ENCODE assay signal across 8 cellular contexts in the genomic region with DNA sequence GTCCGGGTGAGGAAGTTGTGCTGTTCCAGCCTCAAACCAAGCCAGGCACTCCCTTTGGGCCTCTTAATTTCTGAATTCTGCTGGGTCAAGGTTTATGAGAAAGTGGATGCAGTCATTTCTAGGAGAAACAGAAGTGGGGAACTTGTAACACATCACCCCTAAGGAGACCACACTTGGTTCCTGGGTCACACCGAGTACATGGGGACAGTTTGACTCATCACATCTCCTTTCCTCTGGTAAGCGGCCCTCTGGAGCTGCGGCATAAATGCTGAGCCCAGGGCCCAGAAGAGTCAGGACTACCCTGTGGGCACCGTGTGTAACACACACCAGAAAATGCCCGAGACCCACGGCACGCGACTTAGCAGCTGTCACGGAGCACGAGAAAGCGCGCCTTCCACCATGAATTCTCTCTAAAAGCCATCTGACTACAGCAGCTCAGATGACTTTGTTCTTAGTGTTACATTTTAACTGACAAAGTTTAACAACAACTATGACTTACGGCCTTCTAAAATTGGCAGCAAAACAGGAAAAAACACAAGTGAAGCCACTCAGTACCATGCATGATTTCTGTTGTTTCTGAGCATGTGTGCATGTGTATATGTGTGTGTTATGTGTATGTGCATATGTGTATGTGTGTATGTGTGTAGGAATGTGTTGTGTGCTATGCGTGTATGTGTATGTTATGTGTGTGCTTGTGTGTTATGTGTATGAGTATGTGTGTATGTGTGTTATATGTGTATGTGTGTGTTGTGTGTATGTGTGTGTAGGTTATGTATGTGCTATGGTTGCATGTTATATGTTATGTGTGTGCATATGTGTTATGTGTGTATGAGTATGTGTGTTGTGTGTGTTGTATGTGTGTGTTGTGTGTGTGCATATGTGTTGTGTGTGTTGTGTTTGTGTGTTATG. TPM values are rescaled to one million over a fixed set of nuclear protein-coding genes. Genes with fewer than 3 reads are reported as not detected.
DNase-seq lines count a peak whose midpoint lies in the region; ATAC-seq and TF ChIP-seq lines count a peak whose summit lies in the region.

No MANE protein-coding gene starts in this region.

- H3K27me3 Mint-ChIP-seq in activated naive CD8-positive, alpha-beta T cell treated with anti-CD3 and anti-CD28 coated beads, Interleukin-2, amount 50 U/mL, for 24 hours = peaks cover 2% of the 10 kb centered on the region

- H3K9me3 ChIP-seq in smooth muscle cell (replicated peaks; ENCODE audit: low read depth) (no peaks in the 10 kb centered on the region), MG63 (no peaks in the 10 kb centered on the region)

- peaks cover 31% of the 10 kb centered on the region for H3F3A ChIP-seq in smooth muscle cell (ENCODE audit: low read depth)

- no peaks in the 10 kb centered on the region for H3K9me3 Mint-ChIP-seq in activated naive CD8-positive, alpha-beta T cell treated with anti-CD3 and anti-CD28 coated beads, Interleukin-2, amount 50 U/mL, for 24 hours

- H2AFZ ChIP-seq in smooth muscle cell (ENCODE audit: low read depth) = no peak overlapping the region

- no peaks in the 10 kb centered on the region for H3K36me3 ChIP-seq in smooth muscle cell (ENCODE audit: low read depth)
- no peaks in the 10 kb centered on the region for H3K36me3 ChIP-seq in MG63

- peak; percentile 68 for DNase-seq in activated CD8-positive, alpha-beta memory T cell treated with anti-CD3 and anti-CD28 coated beads for 24 hours
- DNase-seq in activated CD8-positive, alpha-beta memory T cell treated with anti-CD3 and anti-CD28 coated beads, Interleukin-2, amount 50 U/mL, for 4 hours = no peak
- DNase-seq in activated naive CD8-positive, alpha-beta T cell treated with anti-CD3 and anti-CD28 coated beads, Interleukin-2, amount 50 U/mL, for 24 hours = peak; percentile 50
- DNase-seq in smooth muscle cell (lab: John Stamatoyannopoulos, UW; ENCODE audit: unreplicated experiment) (no peak), OCI-M1 (lab: John Stamatoyannopoulos, UW) (no peak), MG63 (no peak), NCI-H2107 treated with DMSO at 0.1 percent for 48 hours (lab: John Stamatoyannopoulos, UW; ENCODE audit: unreplicated experiment) (no peak)

- no peaks in the 10 kb centered on the region for H3K36me3 Mint-ChIP-seq in activated naive CD8-positive, alpha-beta T cell treated with anti-CD3 and anti-CD28 coated beads, Interleukin-2, amount 50 U/mL, for 24 hours (ENCODE audit: low read depth)

- TF ChIP-seq CTCF in smooth muscle cell (IDR thresholded peaks at IDR 0.05; ENCODE audit: borderline replicate concordance, insufficient read depth, poor library complexity, severe bottlenecking) = no peak

- no peaks in the 10 kb centered on the region for H3K27me3 ChIP-seq in smooth muscle cell (ENCODE audit: low read depth)
- no peaks in the 10 kb centered on the region for H3K27me3 ChIP-seq in MG63

- H3K4me2 ChIP-seq in smooth muscle cell = no peak overlapping the region

- H3K4me3 Mint-ChIP-seq in activated naive CD8-positive, alpha-beta T cell treated with anti-CD3 and anti-CD28 coated beads, Interleukin-2, amount 50 U/mL, for 24 hours = peak overlapping the region; percentile 21

- H3K9ac ChIP-seq in smooth muscle cell (ENCODE audit: low read depth) = no peak overlapping the region

- H3K79me2 ChIP-seq in smooth muscle cell (ENCODE audit: low read depth) = no peaks in the 10 kb centered on the region

- peak; percentile 31 for ATAC-seq in HG03135 (IDR thresholded peaks at IDR 0.05; ENCODE audit: unreplicated experiment)
- peak; percentile 55 for ATAC-seq in activated naive CD8-positive, alpha-beta T cell treated with anti-CD3 and anti-CD28 coated beads, Interleukin-2, amount 50 U/mL, for 24 hours

- no peak overlapping the region for H3K27ac Mint-ChIP-seq in activated naive CD8-positive, alpha-beta T cell treated with anti-CD3 and anti-CD28 coated beads, Interleukin-2, amount 50 U/mL, for 24 hours

- no peak overlapping the region for H3K4me3 ChIP-seq in smooth muscle cell
- no peak overlapping the region for H3K4me3 ChIP-seq in MG63

- H4K20me1 ChIP-seq in smooth muscle cell (ENCODE audit: low read depth) = no peaks in the 10 kb centered on the region

- WGBS in smooth muscle cell (ENCODE audit: low lambda C conversion rate) = 94% methylated on average over 15 of the region's 15 CpGs

- H3K27ac ChIP-seq in smooth muscle cell (ENCODE audit: low read depth) = peak overlapping the region; percentile 100

- H3K4me1 ChIP-seq in smooth muscle cell (ENCODE audit: low read depth) = peaks cover 28% of the 10 kb centered on the region

- H3K4me1 Mint-ChIP-seq in activated naive CD8-positive, alpha-beta T cell treated with anti-CD3 and anti-CD28 coated beads, Interleukin-2, amount 50 U/mL, for 24 hours = peaks cover 38% of the 10 kb centered on the region

RNA-seq across cellular contexts. Expression of a gene that starts 50.8 kb away (rescaled TPM):
- 82.1 and 88.7 TPM in 2 replicates for total RNA-seq in smooth muscle cell
- 46.1 and 71.3 TPM in 2 replicates for polyA plus RNA-seq in smooth muscle cell
- 132 and 183 TPM in 2 replicates for total RNA-seq in MG63 (2014; rRNA removed; shearing (Covaris generic); ENCODE audit: low replicate concordance)

Comparison
In these comparisons a context has a peak if more than half of its experiments do, and no peak if none do; other contexts are left out.
1. DNase-seq: peak in activated CD8-positive, alpha-beta memory T cell treated with anti-CD3 and anti-CD28 coated beads for 24 hours (single experiment) and activated naive CD8-positive, alpha-beta T cell treated with anti-CD3 and anti-CD28 coated beads, Interleukin-2, amount 50 U/mL, for 24 hours (single experiment); none in activated CD8-positive, alpha-beta memory T cell treated with anti-CD3 and anti-CD28 coated beads, Interleukin-2, amount 50 U/mL, for 4 hours (single experiment), smooth muscle cell (single experiment), OCI-M1 (single experiment), MG63 (single experiment) and NCI-H2107 treated with DMSO at 0.1 percent for 48 hours (single experiment).